In genomic region chr3:194332858-194333211, GRCh38 we compare ENCODE assay signal across 1 cellular context.
TF ChIP-seq lines count a peak whose summit lies in the region.

No MANE protein-coding gene starts in this region.

TF ChIP-seq in HepG2, 621 proteins besides CTCF, POLR2A, EP300 and RAD21 (continued from another document and continues in another):
- TF ChIP-seq AFF4 (CRISPR knock-in tag; IDR thresholded peaks at IDR 0.05) (no peak), ZNF207 (IDR thresholded peaks at IDR 0.05; ENCODE audit: borderline replicate concordance) (no peak), MBNL3 (CRISPR knock-in tag; conservative IDR thresholded peaks at IDR 0.05) (no peak), SALL1 (CRISPR knock-in tag; IDR thresholded peaks at IDR 0.05) (no peak; the same call in 1 of the 2 replicates), ZNF235 (CRISPR knock-in tag; IDR thresholded peaks at IDR 0.05; ENCODE audit: borderline replicate concordance) (no peak), ZNF780A (CRISPR knock-in tag; IDR thresholded peaks at IDR 0.05) (no peak), KAT8 (CRISPR knock-in tag; IDR thresholded peaks at IDR 0.05) (peak; percentile 16; the same call in 1 of the 2 replicates), ASH2L (IDR thresholded peaks at IDR 0.05; ENCODE audit: insufficient read length, low read depth, low read length) (no peak), THAP11 (CRISPR knock-in tag; IDR thresholded peaks at IDR 0.05) (peak; percentile 34), TAF15 (IDR thresholded peaks at IDR 0.05; ENCODE audit: low read depth, low read length, poor library complexity, severe bottlenecking) (no peak), ZBTB10 (CRISPR knock-in tag; IDR thresholded peaks at IDR 0.05; ENCODE audit: borderline replicate concordance) (peak; percentile 85), ZFY (CRISPR knock-in tag; IDR thresholded peaks at IDR 0.05) (peak; percentile 49), CC2D1A (CRISPR knock-in tag; IDR thresholded peaks at IDR 0.05) (0 out of 2 replicates have a peak, but pooled peaks have one; percentile 19), FIP1L1 (IDR thresholded peaks at IDR 0.05; ENCODE audit: borderline replicate concordance, insufficient read depth, low read depth, low read length) (no peak), ZNF746 (CRISPR knock-in tag; IDR thresholded peaks at IDR 0.05) (no peak), NFIC (IDR thresholded peaks at IDR 0.05; ENCODE audit: low read length) (0 out of 2 replicates have a peak, but pooled peaks have one; percentile 79), ELF4 (CRISPR knock-in tag; IDR thresholded peaks at IDR 0.05; ENCODE audit: borderline replicate concordance) (no peak), NR2F1 (CRISPR knock-in tag; IDR thresholded peaks at IDR 0.05) (peak; percentile 28 to 66; a peak in 3 of 4 replicates), ZNF251 (CRISPR knock-in tag; IDR thresholded peaks at IDR 0.05) (no peak), MBD4 (IDR thresholded peaks at IDR 0.05; ENCODE audit: borderline replicate concordance, low read length) (peak; percentile 67; the same call in 1 of the 2 replicates), KMT2B (CRISPR knock-in tag; IDR thresholded peaks at IDR 0.05) (peak; percentile 24; the same call in 1 of the 2 replicates), ZSCAN29 (CRISPR knock-in tag; conservative IDR thresholded peaks at IDR 0.05) (no peak), HES4 (CRISPR knock-in tag; IDR thresholded peaks at IDR 0.05; ENCODE audit: borderline replicate concordance) (no peak), ZFP36L1 (CRISPR knock-in tag; IDR thresholded peaks at IDR 0.05) (no peak; the same call in 1 of the 2 replicates), TEAD3 (CRISPR knock-in tag; optimal IDR thresholded peaks at IDR 0.05; ENCODE audit: borderline replicate concordance) (no peak), LCORL (IDR thresholded peaks at IDR 0.05) (no peak), LCORL (CRISPR knock-in tag; IDR thresholded peaks at IDR 0.05) (no peak), FOXK1 (CRISPR knock-in tag; IDR thresholded peaks at IDR 0.05; ENCODE audit: borderline replicate concordance, low read depth) (0 out of 2 replicates have a peak, but pooled peaks have one; percentile 6), NR2C2 (CRISPR knock-in tag; IDR thresholded peaks at IDR 0.05; ENCODE audit: borderline replicate concordance) (peak; percentile 93), DPF2 (CRISPR knock-in tag; IDR thresholded peaks at IDR 0.05; ENCODE audit: borderline replicate concordance, low read depth) (no peak), ZNF770 (CRISPR knock-in tag; IDR thresholded peaks at IDR 0.05) (peak; percentile 10; the same call in 1 of the 2 replicates), ZNF547 (CRISPR knock-in tag; IDR thresholded peaks at IDR 0.05) (no peak), THRA (CRISPR knock-in tag; IDR thresholded peaks at IDR 0.05; ENCODE audit: borderline replicate concordance) (no peak), ZNF549 (CRISPR knock-in tag; IDR thresholded peaks at IDR 0.05) (no peak), ZNF44 (CRISPR knock-in tag; IDR thresholded peaks at IDR 0.05) (no peak), THAP7 (CRISPR knock-in tag; IDR thresholded peaks at IDR 0.05) (no peak), HNF1B (CRISPR knock-in tag; IDR thresholded peaks at IDR 0.05) (peak; percentile 46; the same call in 1 of the 2 replicates), HNF1A (IDR thresholded peaks at IDR 0.05; ENCODE audit: low read depth) (peak; percentile 89), HNF1A (CRISPR knock-in tag; IDR thresholded peaks at IDR 0.05; ENCODE audit: borderline replicate concordance) (peak; percentile 33; the same call in 1 of the 2 replicates), ZNF432 (CRISPR knock-in tag; IDR thresholded peaks at IDR 0.05; ENCODE audit: borderline replicate concordance) (no peak), YY1 (IDR thresholded peaks at IDR 0.05; ENCODE audit: insufficient read depth, insufficient replicate concordance, low read depth, low read length) (peak; percentile 42), HOMEZ (CRISPR knock-in tag; IDR thresholded peaks at IDR 0.05; ENCODE audit: low read depth) (0 out of 2 replicates have a peak, but pooled peaks have one; percentile 7), ZNF205 (CRISPR knock-in tag; IDR thresholded peaks at IDR 0.05) (no peak)
